In the genomic region with DNA sequence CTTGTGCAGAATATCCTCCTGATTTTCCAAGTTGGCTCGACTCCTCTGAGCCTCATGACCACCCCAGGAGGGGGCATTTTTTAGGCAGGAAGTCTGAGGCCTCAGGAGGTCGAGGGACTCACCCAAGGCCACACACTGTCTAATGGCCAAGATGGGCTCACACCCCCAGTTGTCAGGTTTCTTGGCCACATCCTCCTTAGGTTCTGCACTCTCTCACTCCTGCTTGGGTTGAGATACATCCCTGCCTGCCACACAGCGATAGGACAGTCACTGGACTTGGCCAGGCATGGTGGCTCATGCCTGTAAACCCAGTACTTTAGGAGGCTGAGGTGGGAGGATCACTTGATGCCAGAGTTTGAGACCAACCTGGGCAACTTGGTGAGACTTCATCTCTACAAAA, we compare ENCODE assay signal across 25 cellular contexts. TPM values are rescaled to one million over a fixed set of nuclear protein-coding genes. Genes with fewer than 3 reads are reported as not detected.
"Had no signal": no experiment of that assay in that cellular context is flagged by ENCODE, and none has a peak within 500 bp of the region (broad histone marks: within the 10 kb centered on the region; RNA-seq: fewer than 3 reads in every experiment).

No MANE protein-coding gene starts in this region.

- H3K27me3 Mint-ChIP-seq: dendritic cell treated with granulocyte-macrophage colony-stimulating factor and Interleukin-4, amounts not matched to agents 40 ng/mL and 50 ng/mL, for 4 days; progenitor cell of endocrine pancreas had no signal

- ATAC-seq: gastroesophageal sphincter; heart left ventricle; left lobe of liver; stimulated activated naive CD8-positive, alpha-beta T cell treated with anti-CD3 and anti-CD28 coated beads, Interleukin-15, Interleukin-2, amounts not matched to agents 100 U/mL and 50 U/mL, for 24 hours had no signal

- H3K4me3 Mint-ChIP-seq: dendritic cell treated with granulocyte-macrophage colony-stimulating factor and Interleukin-4, amounts not matched to agents 40 ng/mL and 50 ng/mL, for 4 days; nephron progenitor cell; WTC11 had no signal

- DNase-seq: activated CD4-positive, alpha-beta T cell treated with anti-CD3 and anti-CD28 coated beads for 48 hours; activated naive CD4-positive, alpha-beta T cell; activated T-cell treated with anti-CD3 and anti-CD28 coated beads for 4 hours; amniotic stem cell; effector memory CD4-positive, alpha-beta T cell; heart left ventricle; kidney; nephron progenitor cell; occipital lobe; stimulated activated CD4-positive, alpha-beta T cell treated with anti-CD3 and anti-CD28 coated beads, Interleukin-12 subunit alpha, Interleukin-12 subunit beta, amount 100 ng/mL, for 4 hours; stimulated activated CD4-positive, alpha-beta T cell treated with anti-CD3 and anti-CD28 coated beads, Interleukin-1b, Interleukin-23, amount 100 ng/mL, for 48 hours; stimulated activated CD8-positive, alpha-beta memory T cell treated with anti-CD3 and anti-CD28 coated beads, Interleukin-4, amount 100 ng/mL, for 48 hours; stimulated activated naive CD8-positive, alpha-beta T cell treated with anti-CD3 and anti-CD28 coated beads, Interleukin-15, Interleukin-2, amounts not matched to agents 100 U/mL and 50 U/mL, for 24 hours; transverse colon had no signal

- H3K27ac Mint-ChIP-seq: dendritic cell treated with granulocyte-macrophage colony-stimulating factor and Interleukin-4, amounts not matched to agents 40 ng/mL and 50 ng/mL, for 4 days; nephron progenitor cell; progenitor cell of endocrine pancreas; WTC11 had no signal

- H3K9me3 Mint-ChIP-seq: dendritic cell treated with granulocyte-macrophage colony-stimulating factor and Interleukin-4, amounts not matched to agents 40 ng/mL and 50 ng/mL, for 4 days; nephron progenitor cell; WTC11 had no signal

- H3K36me3 Mint-ChIP-seq: WTC11 had no signal

RNA-seq across cellular contexts. Expression of gene CA6, which starts 4.6 kb away (rescaled TPM):
- total RNA-seq: chondrocyte, endothelial cell of umbilical vein, esophagus muscularis mucosa, gastroesophageal sphincter, heart left ventricle, kidney, left lobe of liver, lung, occipital lobe, progenitor cell of endocrine pancreas, right atrium auricular region, transverse colon, vagina had no signal
